9 cellular contexts compared by ENCODE assay signal in the genomic region with DNA sequence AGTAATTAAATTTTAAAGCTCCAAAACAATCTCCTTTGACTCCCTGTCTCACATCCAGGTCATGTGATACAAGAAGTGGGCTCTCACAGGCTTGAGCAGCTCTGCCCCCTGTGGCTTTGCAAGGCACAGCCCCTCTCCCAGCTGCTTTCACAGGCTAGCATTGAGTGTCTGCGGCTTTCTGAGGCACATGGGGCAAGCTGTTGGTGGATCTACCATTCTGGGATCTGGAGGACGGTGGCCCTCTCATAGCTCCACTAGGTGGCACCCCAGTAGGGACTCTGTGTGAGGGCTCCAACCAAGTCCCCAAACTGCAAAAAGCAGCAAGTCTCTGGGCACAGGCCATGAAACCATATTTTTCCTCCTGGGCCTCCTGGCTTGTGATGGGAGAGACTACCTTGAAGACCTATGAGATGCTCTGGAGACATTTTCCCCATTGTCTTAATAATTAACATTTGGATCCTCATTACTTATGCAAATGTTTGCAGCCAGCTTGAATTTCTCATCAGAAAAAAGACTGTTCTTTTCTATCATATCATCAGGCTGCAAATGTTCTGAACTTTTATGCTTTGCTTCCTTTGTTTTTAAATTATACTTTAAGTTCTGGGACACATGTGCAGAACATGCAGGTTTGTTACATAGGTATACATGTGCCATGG.
DNase-seq lines count a peak whose midpoint lies in the region; ATAC-seq and TF ChIP-seq lines count a peak whose summit lies in the region.
"Had no signal": no experiment of that assay in that cellular context is flagged by ENCODE, and none has a peak within 500 bp of the region (broad histone marks: within the 10 kb centered on the region; RNA-seq: fewer than 3 reads in every experiment).

No MANE protein-coding gene starts in this region.

- no peak for TF ChIP-seq POLR2A in prostate gland (IDR thresholded peaks at IDR 0.05)

- ATAC-seq in HG03432 (IDR thresholded peaks at IDR 0.05; ENCODE audit: unreplicated experiment), result peak; percentile 61

- no peaks in the 10 kb centered on the region for H3K4me1 ChIP-seq in prostate gland (replicated peaks)

- H3K27ac ChIP-seq in WERI-Rb-1 (no peak overlapping the region), prostate gland (no peak overlapping the region)

- no peaks in the 10 kb centered on the region for H3K27me3 Mint-ChIP-seq in neural crest cell (ENCODE audit: low read depth)

- no peaks in the 10 kb centered on the region for H3K36me3 ChIP-seq in WERI-Rb-1
- H3K36me3 ChIP-seq in prostate gland, result no peaks in the 10 kb centered on the region

- intact Hi-C loops in prostate gland (cut with DNase I), result no loop called here

- no peaks in the 10 kb centered on the region for H3K36me3 Mint-ChIP-seq in neural crest cell (ENCODE audit: low read depth)

- TF ChIP-seq CTCF in WERI-Rb-1 (IDR thresholded peaks at IDR 0.05; ENCODE audit: low read depth, low read length) (peak; percentile 63), neural crest cell (conservative IDR thresholded peaks at IDR 0.05) (peak; percentile 49), prostate gland (IDR thresholded peaks at IDR 0.05) (no peak)

- no peak overlapping the region for H3K4me3 ChIP-seq in WERI-Rb-1 (ENCODE audit: low read depth, low read length)
- no peak overlapping the region for H3K4me3 ChIP-seq in prostate gland

- no peak overlapping the region for H3K4me3 Mint-ChIP-seq in neural crest cell

- no peaks in the 10 kb centered on the region for H3K4me1 Mint-ChIP-seq in neural crest cell

- H3K27ac Mint-ChIP-seq in neural crest cell (ENCODE audit: unreplicated experiment), result no peak overlapping the region

- peaks cover 5% of the 10 kb centered on the region for H3K9me3 Mint-ChIP-seq in neural crest cell

- H3K9me3 ChIP-seq in WERI-Rb-1 (ENCODE audit: severe bottlenecking) (no peaks in the 10 kb centered on the region), prostate gland (no peaks in the 10 kb centered on the region)

- 75% methylated on average over 2 of the region's 2 CpGs for WGBS in prostate gland

- H3K27me3 ChIP-seq in WERI-Rb-1 (ENCODE audit: insufficient read depth, low read depth, severe bottlenecking), result no peaks in the 10 kb centered on the region
- no peaks in the 10 kb centered on the region for H3K27me3 ChIP-seq in prostate gland (replicated peaks; ENCODE audit: insufficient read depth)

- DNase-seq in NCI-H82 (lab: John Stamatoyannopoulos, UW), result peak; percentile 60
- no peak for DNase-seq in NCI-H82 treated with DMSO at 0.1 percent for 48 hours (lab: John Stamatoyannopoulos, UW; ENCODE audit: unreplicated experiment)
- peak; percentile 70 for DNase-seq in WERI-Rb-1
- DNase-seq in neural crest cell (ENCODE audit: low read depth, low spot score), result no peak
- DNase-seq in prostate gland (ENCODE audit: low spot score), result no peak
- no peak for DNase-seq in DMS79 (lab: John Stamatoyannopoulos, UW)
- no peak for DNase-seq in anterior cingulate cortex (lab: John Stamatoyannopoulos, UW)
- DNase-seq: DMS79 treated with DMSO at 0.1 percent for 48 hours had no signal

Comparison
In these comparisons a context has a peak if more than half of its experiments do, and no peak if none do; other contexts are left out.
1. DNase-seq: peak in NCI-H82 (single experiment) and WERI-Rb-1 (single experiment); none in NCI-H82 treated with DMSO at 0.1 percent for 48 hours (single experiment), neural crest cell (single experiment), prostate gland (single experiment), DMS79 (single experiment) and anterior cingulate cortex (0 of 58).
2. CTCF ChIP-seq: peak in WERI-Rb-1 (single experiment) and neural crest cell (single experiment); none in prostate gland (0 of 4).